9 cellular contexts compared by ENCODE assay signal in the genomic region with DNA sequence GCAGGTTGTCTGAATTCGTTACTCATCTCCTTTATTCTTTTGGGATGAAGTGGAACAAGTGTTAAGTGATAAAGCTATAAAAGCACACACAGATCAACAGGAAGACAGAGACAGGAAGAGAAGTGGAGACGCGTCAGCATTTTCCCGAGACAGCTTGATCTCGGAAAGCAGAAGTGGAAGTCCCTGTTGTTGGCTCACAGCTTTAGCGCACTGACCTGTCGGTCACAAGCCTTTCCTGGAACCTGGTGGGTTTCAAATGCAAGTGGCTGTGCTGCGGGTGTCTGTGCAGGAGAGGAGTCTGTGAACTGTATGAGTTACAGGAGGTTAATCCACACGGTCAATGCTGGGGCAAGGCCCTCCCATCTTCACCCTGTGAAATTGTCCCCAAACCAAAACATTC.
DNase-seq lines count a peak whose midpoint lies in the region; ATAC-seq, FAIRE-seq and TF ChIP-seq lines count a peak whose summit lies in the region.
"Had no signal": no experiment of that assay in that cellular context is flagged by ENCODE, and none has a peak within 500 bp of the region (broad histone marks: within the 10 kb centered on the region; RNA-seq: fewer than 3 reads in every experiment).

No MANE protein-coding gene starts in this region.

- H3K79me2 ChIP-seq in astrocyte (ENCODE audit: insufficient read depth, low read length), result no peaks in the 10 kb centered on the region

- peaks cover 14% of the 10 kb centered on the region for H3K4me1 ChIP-seq in astrocyte (ENCODE audit: insufficient read depth, low read length)

- no peaks in the 10 kb centered on the region for H3K27me3 ChIP-seq in astrocyte (ENCODE audit: insufficient read depth, low read length)

- DNase-seq in Kasumi-1 (lab: John Stamatoyannopoulos, UW) (peak; percentile 83 to 85), astrocyte (ENCODE audit: low read depth) (no peak), midbrain (lab: John Stamatoyannopoulos, UW) (peak; percentile 31), H4 (ENCODE audit: low spot score) (no peak), DMS79 (lab: John Stamatoyannopoulos, UW) (no peak), MCF 10A (ENCODE audit: unreplicated experiment) (no peak)

- H3K27me3 Mint-ChIP-seq in astrocyte (ENCODE audit: low read depth, unreplicated experiment), result peaks cover 4% of the 10 kb centered on the region
- H3K27me3 Mint-ChIP-seq in MCF 10A (ENCODE audit: insufficient read depth, unreplicated experiment), result no peaks in the 10 kb centered on the region

- FAIRE-seq in astrocyte (lab: Jason Lieb, UNC), result no peak
- FAIRE-seq: colon had no signal

- TF ChIP-seq CTCF in astrocyte (IDR thresholded peaks at IDR 0.05; ENCODE audit: insufficient read depth, low read depth, low read length), result no peak
- no peak for TF ChIP-seq CTCF in MCF 10A (IDR thresholded peaks at IDR 0.05; ENCODE audit: unreplicated experiment)

- CTCF ChIA-PET in MCF 10A (lab: Yijun Ruan, JAX), result interaction anchor here (1.2 kb wide), 1 partner anchor 9 kb away, joined by 3 read pairs; no protein-coding TSS in a partner anchor

- H3K4me2 ChIP-seq in astrocyte (ENCODE audit: low read length), result no peak overlapping the region

- POLR2A ChIA-PET in MCF 10A (lab: Yijun Ruan, JAX), result interaction anchor here (0.6 kb wide), 1 partner anchor 103 kb away, joined by 3 read pairs; no protein-coding TSS in a partner anchor

- H3K4me3 ChIP-seq in astrocyte (ENCODE audit: insufficient read depth, low read depth, low read length), result no peak overlapping the region

- no peaks in the 10 kb centered on the region for H3K36me3 ChIP-seq in astrocyte (ENCODE audit: insufficient read depth, low read length)

- no peak overlapping the region for H3K9ac ChIP-seq in astrocyte (ENCODE audit: low read length)

- BruUV-seq in MCF 10A (replicated peaks; lab: Mats Ljungman, UMichigan), result no TSS peak

- H3K4me1 Mint-ChIP-seq in astrocyte (ENCODE audit: low read depth, unreplicated experiment), result peaks cover 19% of the 10 kb centered on the region
- peaks cover 32% of the 10 kb centered on the region for H3K4me1 Mint-ChIP-seq in MCF 10A (ENCODE audit: insufficient read depth, unreplicated experiment)

- H3K27ac Mint-ChIP-seq in astrocyte (ENCODE audit: unreplicated experiment), result no peak overlapping the region
- H3K27ac Mint-ChIP-seq in MCF 10A (ENCODE audit: low read depth, unreplicated experiment), result no peak overlapping the region

- ATAC-seq in GM18499 (IDR thresholded peaks at IDR 0.05; ENCODE audit: insufficient read depth, unreplicated experiment) (peak; percentile 71), GM21576 (IDR thresholded peaks at IDR 0.05; ENCODE audit: unreplicated experiment) (peak; percentile 94)

- no peaks in the 10 kb centered on the region for H3K9me3 ChIP-seq in astrocyte (ENCODE audit: insufficient read depth, low read depth, low read length)

- no peaks in the 10 kb centered on the region for H3K36me3 Mint-ChIP-seq in astrocyte (ENCODE audit: low read depth, unreplicated experiment)
- no peaks in the 10 kb centered on the region for H3K36me3 Mint-ChIP-seq in MCF 10A (ENCODE audit: insufficient read depth, unreplicated experiment)

- peak overlapping the region; percentile 71 for H2AFZ ChIP-seq in astrocyte (ENCODE audit: low read depth, low read length)

- no peak overlapping the region for H3K27ac ChIP-seq in astrocyte (ENCODE audit: low read depth, low read length)

- intact Hi-C loops in MCF 10A (cut with micrococcal nuclease), result no loop called here

- H4K20me1 ChIP-seq in astrocyte (ENCODE audit: insufficient read depth, low read length), result no peaks in the 10 kb centered on the region

- H3K4me3 Mint-ChIP-seq in astrocyte (ENCODE audit: unreplicated experiment), result no peak overlapping the region
- no peak overlapping the region for H3K4me3 Mint-ChIP-seq in MCF 10A (ENCODE audit: unreplicated experiment)

- H3K9me3 Mint-ChIP-seq in astrocyte (ENCODE audit: unreplicated experiment), result no peaks in the 10 kb centered on the region
- H3K9me3 Mint-ChIP-seq in MCF 10A (ENCODE audit: unreplicated experiment), result no peaks in the 10 kb centered on the region

Comparison
In these comparisons a context has a peak if more than half of its experiments do, and no peak if none do; other contexts are left out.
1. DNase-seq: peak in Kasumi-1 (2 of 2) and midbrain (single experiment); none in astrocyte (single experiment), H4 (single experiment), DMS79 (single experiment) and MCF 10A (single experiment).